ENCODE assay signal across 8 cellular contexts in the genomic region with DNA sequence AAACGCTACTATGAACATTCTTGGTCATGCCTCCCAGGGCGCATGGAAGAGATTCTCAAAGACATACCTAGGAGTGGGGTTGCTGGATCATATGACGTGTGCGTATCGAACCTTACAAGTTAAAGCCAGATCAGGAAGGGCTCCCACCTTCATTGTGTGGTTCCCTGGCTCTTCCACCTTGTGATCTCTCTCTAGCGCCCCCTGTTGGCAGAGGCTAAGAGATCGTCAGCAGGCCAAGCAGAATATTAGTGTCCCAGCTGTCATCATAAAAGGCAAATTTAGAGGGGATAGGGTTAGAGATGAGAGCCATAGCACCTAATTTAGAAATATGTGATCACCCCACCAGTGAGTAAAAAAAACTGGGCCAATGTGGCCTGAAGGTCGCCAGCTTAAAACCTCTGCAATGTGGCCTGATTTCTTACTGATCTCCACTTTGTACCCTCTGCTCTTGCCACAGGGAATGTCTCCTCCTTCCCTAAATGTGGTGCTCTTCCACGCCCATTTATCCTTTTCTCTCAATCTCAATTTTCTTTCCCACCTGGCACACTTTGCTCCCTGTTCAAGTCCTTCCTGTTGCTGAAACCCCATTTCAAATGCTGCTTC.
DNase-seq lines count a peak whose midpoint lies in the region; ATAC-seq and TF ChIP-seq lines count a peak whose summit lies in the region.

No MANE protein-coding gene starts in this region.

- CTCF ChIA-PET in AG04449 (lab: Yijun Ruan, JAX), result interaction anchor here (0.6 to 5.6 kb wide), 40 partner anchors 11 to 258 kb away, joined by 3 to 77 read pairs (median 5); no protein-coding TSS in a partner anchor

- POLR2A ChIA-PET in AG04449 (lab: Yijun Ruan, JAX), result no interaction called here
- POLR2A ChIA-PET in naive thymus-derived CD8-positive, alpha-beta T cell (lab: Charles Lee), result no interaction called here

- H3K4me3 ChIP-seq in AG04449 (ENCODE audit: low read depth, low read length), result no peak overlapping the region

- no peak for ATAC-seq in naive thymus-derived CD8-positive, alpha-beta T cell
- ATAC-seq in GM21717 (IDR thresholded peaks at IDR 0.05; ENCODE audit: unreplicated experiment), result no peak

- TF ChIP-seq CTCF in AG04449 (IDR thresholded peaks at IDR 0.05; ENCODE audit: insufficient read depth, low read length, missing control alignments) (peak; percentile 90), GM13977 (IDR thresholded peaks at IDR 0.05; ENCODE audit: extremely low read depth, insufficient read depth, missing control alignments) (peak; percentile 90)

- no peaks in the 10 kb centered on the region for H3K36me3 Mint-ChIP-seq in naive thymus-derived CD8-positive, alpha-beta T cell

- H3K27ac ChIP-seq in substantia nigra (ENCODE audit: low read depth, low read length, poor library complexity, severe bottlenecking), result no peak overlapping the region

- no peaks in the 10 kb centered on the region for H3K9me3 Mint-ChIP-seq in naive thymus-derived CD8-positive, alpha-beta T cell

- in situ Hi-C loops in GM13977 (cut with MboI; ENCODE audit: low pct_unique_long_range_greater_than_20kb, low sequenced_read_pairs, unreplicated experiment), result loop anchor here (10.0 kb wide), 1 partner anchor 236 kb away; no protein-coding TSS in a partner anchor

- no peak for TF ChIP-seq POLR2A in erythroblast (IDR thresholded peaks at IDR 0.05; ENCODE audit: low read length)

- H3K27me3 Mint-ChIP-seq in naive thymus-derived CD8-positive, alpha-beta T cell, result peaks cover 0 to 3% (median 2%) of the 10 kb centered on the region in 5 donors

- DNase-seq in AG04449 (ENCODE audit: low read depth, low spot score) (no peak), GM13977 (ENCODE audit: low spot score) (peak; percentile 63), NCI-H69 (lab: John Stamatoyannopoulos, UW) (peak; percentile 85), erythroblast (lab: John Stamatoyannopoulos, UW) (peak; percentile 67 to 83), substantia nigra (lab: John Stamatoyannopoulos, UW) (peak in 31 of 49 donors; percentile 2 to 61 (median 25))
- DNase-seq in activated CD8-positive, alpha-beta memory T cell treated with anti-CD3 and anti-CD28 coated beads for 48 hours (ENCODE audit: low read depth in 2 of 3, low spot score in 2 of 3), result peak; percentile 13 to 60 (median 33)
- peak; percentile 10 to 76 (median 49) for DNase-seq in naive thymus-derived CD8-positive, alpha-beta T cell

- H3K4me3 Mint-ChIP-seq in naive thymus-derived CD8-positive, alpha-beta T cell, result no peak overlapping the region

- H3K27ac Mint-ChIP-seq in naive thymus-derived CD8-positive, alpha-beta T cell, result no peak overlapping the region

- peaks cover 0 to 7% (median 4%) of the 10 kb centered on the region in 4 donors for H3K4me1 Mint-ChIP-seq in naive thymus-derived CD8-positive, alpha-beta T cell
